In genomic region chr20:36275441-36276189, GRCh38 we compare ENCODE assay signal across 18 cellular contexts. TPM values are rescaled to one million over a fixed set of nuclear protein-coding genes. Genes with fewer than 3 reads are reported as not detected.
A peak's percentile ranks its signal among the peaks of the same experiment; 100 is the strongest.
DNase-seq lines count a peak whose midpoint lies in the region; ATAC-seq, FAIRE-seq and TF ChIP-seq lines count a peak whose summit lies in the region.
"Had no signal": no experiment of that assay in that cellular context is flagged by ENCODE, and none has a peak within 500 bp of the region (broad histone marks: within the 10 kb centered on the region; RNA-seq: fewer than 3 reads in every experiment).

No MANE protein-coding gene starts in this region.

- no peak for TF ChIP-seq POLR2A in H1 (IDR thresholded peaks at IDR 0.05; ENCODE audit: control extremely low read depth in 1 of 2, low read depth in 2 of 2, low read length in 2 of 2)
- no peak for TF ChIP-seq POLR2A in esophagus muscularis mucosa (IDR thresholded peaks at IDR 0.05; ENCODE audit: low read depth)

- H3K79me2 ChIP-seq in H1 (ENCODE audit: control insufficient read depth in 1 of 2, insufficient read depth in 2 of 2, low read length in 2 of 2): no peaks in the 10 kb centered on the region

- no peak overlapping the region for H2AK5ac ChIP-seq in H1 (ENCODE audit: low read depth, low read length)

- peaks cover 20% of the 10 kb centered on the region for H3K27me3 Mint-ChIP-seq in osteocyte (ENCODE audit: unreplicated experiment)

- H3K4me1 ChIP-seq in H1 (replicated peaks in 1 of 4; ENCODE audit: control insufficient read depth in 3 of 4, insufficient read depth in 4 of 4, low read length in 3 of 4): no peaks in the 10 kb centered on the region; a peak in 2 of 7 replicates
- no peaks in the 10 kb centered on the region for H3K4me1 ChIP-seq in esophagus muscularis mucosa
- H3K4me1 ChIP-seq: SJSA1 had no signal

- H3K9ac ChIP-seq in H1 (replicated peaks in 1 of 4; ENCODE audit: extremely low read depth in 1 of 4, low read depth in 3 of 4, low read length in 3 of 4): no peak overlapping the region
- H3K9ac ChIP-seq: BLaER1 had no signal

- no peak overlapping the region for H2BK5ac ChIP-seq in H1 (ENCODE audit: low read depth, low read length)

- no peaks in the 10 kb centered on the region for H3K9me3 Mint-ChIP-seq in osteocyte (ENCODE audit: unreplicated experiment)
- H3K9me3 Mint-ChIP-seq: CD8-positive, alpha-beta T cell had no signal

- H2BK15ac ChIP-seq in H1 (ENCODE audit: low read length): no peak overlapping the region

- DNase-seq in H7: peak; percentile 51
- peak; percentile 14 for DNase-seq in NCI-H82 treated with DMSO at 0.1 percent for 48 hours (lab: John Stamatoyannopoulos, UW; ENCODE audit: unreplicated experiment)
- DNase-seq in H1 (ENCODE audit: low read depth in 1 of 2, low spot score in 2 of 2): peak in 1 of 2 experiments; percentile 39
- DNase-seq in osteocyte (ENCODE audit: extremely low spot score, unreplicated experiment): peak; percentile 73
- no peak for DNase-seq in foreskin melanocyte
- no peak for DNase-seq in esophagus muscularis mucosa (ENCODE audit: extremely low spot score)
- no peak for DNase-seq in AG20443 (ENCODE audit: low spot score)
- DNase-seq: CD8-positive, alpha-beta T cell; DMS79 treated with DMSO at 0.1 percent for 48 hours; GOT3; MG63; NCI-H1092; NCI-H187; NCI-H748 treated with DMSO at 0.1 percent for 48 hours; PC-9 had no signal

- H3K14ac ChIP-seq in H1 (ENCODE audit: insufficient read length): no peak overlapping the region

- no peak overlapping the region for H3K4me3 Mint-ChIP-seq in osteocyte (ENCODE audit: unreplicated experiment)
- H3K4me3 Mint-ChIP-seq: CD8-positive, alpha-beta T cell had no signal

- H3K27me3 ChIP-seq in H7 (ENCODE audit: control insufficient read depth, insufficient read depth, low read length): no peaks in the 10 kb centered on the region
- no peaks in the 10 kb centered on the region for H3K27me3 ChIP-seq in H1 (replicated peaks in 1 of 4; ENCODE audit: control insufficient read depth in 3 of 4, extremely low read depth in 1 of 4, insufficient read depth in 3 of 4, low read length in 3 of 4)
- peaks cover 0 to 55% (median 4%) of the 10 kb centered on the region in 4 donors for H3K27me3 ChIP-seq in esophagus muscularis mucosa
- H3K27me3 ChIP-seq: BLaER1 had no signal

- H4K91ac ChIP-seq in H1 (replicated peaks; ENCODE audit: insufficient read length, low read length): no peak overlapping the region

- H3K27ac Mint-ChIP-seq in osteocyte (ENCODE audit: unreplicated experiment): no peak overlapping the region
- H3K27ac Mint-ChIP-seq: CD8-positive, alpha-beta T cell had no signal

- no peak; a peak in 1 of 4 replicates for TF ChIP-seq RAD21 in H1 (IDR thresholded peaks at IDR 0.05 in 1 of 2, conservative IDR thresholded peaks at IDR 0.05 in 1 of 2; ENCODE audit: low read depth in 2 of 2, low read length in 2 of 2)

- H3K27ac ChIP-seq in H1 (ENCODE audit: low read depth, low read length) (no peak overlapping the region), esophagus muscularis mucosa (replicated peaks in 1 of 4) (no peak overlapping the region)
- H3K27ac ChIP-seq: BLaER1, PC-9, SJSA1 had no signal

- H2BK20ac ChIP-seq in H1 (ENCODE audit: low read length): no peak overlapping the region

- no peak overlapping the region for H3K18ac ChIP-seq in H1 (ENCODE audit: extremely low read depth, low read length)

- no peak overlapping the region for H3K4me2 ChIP-seq in H1 (ENCODE audit: insufficient read depth in 1 of 2, low read depth in 2 of 2, low read length in 2 of 2)
- H3K4me2 ChIP-seq: BLaER1, PC-9 had no signal

- H3K56ac ChIP-seq in H1 (replicated peaks; ENCODE audit: insufficient read length, low read depth, low read length): no peak overlapping the region

- no peaks in the 10 kb centered on the region for H3K36me3 ChIP-seq in H7 (replicated peaks; ENCODE audit: control insufficient read depth, insufficient read depth, low read length)
- no peaks in the 10 kb centered on the region for H3K36me3 ChIP-seq in H1 (ENCODE audit: control insufficient read depth in 2 of 4, insufficient read depth in 4 of 4, low read length in 3 of 4)
- no peaks in the 10 kb centered on the region for H3K36me3 ChIP-seq in esophagus muscularis mucosa
- H3K36me3 ChIP-seq: BLaER1, MG63, SJSA1 had no signal

- no peak overlapping the region for H2BK12ac ChIP-seq in H1 (ENCODE audit: low read depth, low read length)

- H3K4ac ChIP-seq in H1 (replicated peaks; ENCODE audit: insufficient read length, low read depth, low read length): no peak overlapping the region

- H3K4me3 ChIP-seq in H7 (ENCODE audit: insufficient read depth, low read depth, low read length): no peak overlapping the region
- no peak overlapping the region for H3K4me3 ChIP-seq in H1 (ENCODE audit: extremely low read depth in 1 of 4, insufficient read depth in 2 of 4, low read depth in 3 of 4, low read length in 4 of 4)
- H3K4me3 ChIP-seq in esophagus muscularis mucosa: no peak overlapping the region
- H3K4me3 ChIP-seq: BLaER1, MG63, PC-9, SJSA1 had no signal

- intact Hi-C loops in esophagus muscularis mucosa (cut with DNase I): no loop called here

- no peak overlapping the region for H4K8ac ChIP-seq in H1 (ENCODE audit: extremely low read depth, insufficient read depth, low read length)

- no peak overlapping the region for H2AFZ ChIP-seq in H1 (ENCODE audit: low read length)
- H2AFZ ChIP-seq: PC-9 had no signal

- CTCF ChIA-PET in H1 (lab: Charles Lee; ENCODE audit: partially characterized antibody): interaction anchor here (0.5 to 6.9 kb wide), 12 partner anchors 14 to 163 kb away, joined by 3 to 54 read pairs (median 4); no protein-coding TSS in a partner anchor

- H3K23me2 ChIP-seq in H1 (ENCODE audit: low read depth, low read length): peaks cover 4% of the 10 kb centered on the region; the same call in 1 of the 2 replicates

- FAIRE-seq in H1 (lab: Jason Lieb, UNC): no peak

- no peaks in the 10 kb centered on the region for H3K79me1 ChIP-seq in H1 (ENCODE audit: low read depth, low read length)

- H3K4me1 Mint-ChIP-seq in osteocyte (ENCODE audit: unreplicated experiment): no peaks in the 10 kb centered on the region

- ATAC-seq in GM18867 (IDR thresholded peaks at IDR 0.05; ENCODE audit: unreplicated experiment): no peak
- ATAC-seq: CD8-positive, alpha-beta T cell had no signal

- TF ChIP-seq EP300 in H1 (IDR thresholded peaks at IDR 0.05; ENCODE audit: borderline replicate concordance in 1 of 2, low read depth in 2 of 2, low read length in 2 of 2) (no peak), esophagus muscularis mucosa (IDR thresholded peaks at IDR 0.05) (no peak)

- H4K20me1 ChIP-seq in H1 (replicated peaks in 1 of 2; ENCODE audit: control insufficient read depth in 1 of 2, insufficient read depth in 2 of 2, low read length in 2 of 2): peaks cover 0 to 5% of the 10 kb centered on the region in 2 experiments
- H4K20me1 ChIP-seq: BLaER1 had no signal

- 91% methylated on average over 10 of the region's 12 CpGs; no CpG with 5 or more reads in 1 of the 2 experiments for WGBS in H1 (ENCODE audit: extremely low coverage in 1 of 2, insufficient coverage in 1 of 2, insufficient read length in 1 of 2, insufficient replicate concordance in 2 of 2, low coverage in 1 of 2, low lambda C conversion rate in 2 of 2, missing lambda C conversion rate in 1 of 2), 2 experiments
- 73% methylated on average over 11 of the region's 12 CpGs for WGBS in esophagus muscularis mucosa

- no peak overlapping the region for H3K23ac ChIP-seq in H1 (ENCODE audit: insufficient read length)

- H3K36me3 Mint-ChIP-seq in osteocyte (ENCODE audit: unreplicated experiment): no peaks in the 10 kb centered on the region
- H3K36me3 Mint-ChIP-seq: CD8-positive, alpha-beta T cell had no signal

- no peak overlapping the region for H2BK120ac ChIP-seq in H1 (replicated peaks; ENCODE audit: low read depth, low read length)

- H4K5ac ChIP-seq in H1 (ENCODE audit: insufficient read length, low read depth, low read length): no peak overlapping the region

- POLR2A ChIA-PET in H1 (lab: Charles Lee; ENCODE audit: partially characterized antibody): interaction anchor here (0.6 to 0.7 kb wide), 2 partner anchors 32 to 329 kb away, joined by 4 read pairs; no protein-coding TSS in a partner anchor

- H3K9me3 ChIP-seq in H1 (ENCODE audit: insufficient read depth in 2 of 2, low read depth in 1 of 2, low read length in 1 of 2) (no peaks in the 10 kb centered on the region), esophagus muscularis mucosa (no peaks in the 10 kb centered on the region)
- H3K9me3 ChIP-seq: BLaER1, MG63, SJSA1 had no signal

- TF ChIP-seq CTCF in H1 (IDR thresholded peaks at IDR 0.05; ENCODE audit: control extremely low read depth in 1 of 3, insufficient read depth in 1 of 3, low read depth in 1 of 3, low read length in 3 of 3) (peak in 2 of 3 experiments; percentile 11 to 26; a peak in 1 of 4 replicates), osteocyte (IDR thresholded peaks at IDR 0.05) (no peak), esophagus muscularis mucosa (IDR thresholded peaks at IDR 0.05) (no peak)

TF ChIP-seq in H1, 55 proteins besides CTCF, POLR2A, EP300 and RAD21 (continues in another document):
- TF ChIP-seq YY1 (IDR thresholded peaks at IDR 0.05; ENCODE audit: low read depth, low read length) (no peak), TCF12 (IDR thresholded peaks at IDR 0.05; ENCODE audit: low read depth, low read length) (no peak)

RNA-seq across cellular contexts. Expression of gene DLGAP4, which starts 30.5 kb away (rescaled TPM):
- 60.5 and 62.8 TPM in 2 replicates for total RNA-seq in H7 (2014; rRNA removed; shearing (Covaris generic))
- total RNA-seq in H1 (2021; fragmentation: NEBNext Ultra II Directional; extraction: Animal tissue kit (Norgen Biotek cat#: 25700)): 57.2 and 61.8 TPM in 2 replicates
- polyA plus RNA-seq in H1 (2011; rRNA removed): 41.2 and 81.9 TPM in 2 replicates
- polyA plus RNA-seq in H1 (2011; cell fraction: cytosol; rRNA removed): 38.1 TPM
- 82.7 TPM for polyA plus RNA-seq in H1 (2011; cell fraction: nucleus; rRNA removed)
- 43.5 to 57.6 TPM (median 49.1 TPM) in 4 replicates for polyA plus RNA-seq in H1 (2012, experiment 1 of 2)
- polyA plus RNA-seq in H1 (2012, experiment 2 of 2): 36.6 TPM
- polyA plus RNA-seq in H1 (2013, experiment 1 of 2): 40.4 TPM
- polyA plus RNA-seq in H1 (2013, experiment 2 of 2): 39.5 TPM
- polyA minus RNA-seq in H1 (2011; rRNA and poly(A)+ RNA removed): 33.9 and 37.3 TPM in 2 replicates
- polyA minus RNA-seq in H1 (2011; cell fraction: cytosol; rRNA and poly(A)+ RNA removed): 84.8 TPM
- 50.5 TPM for polyA minus RNA-seq in H1 (2011; cell fraction: nucleus; rRNA and poly(A)+ RNA removed)
- 125 and 134 TPM in 2 replicates for total RNA-seq in osteocyte
- 10 to 100 TPM; 43.6 to 90.0 (median 48.8) TPM for total RNA-seq in esophagus muscularis mucosa

RNA-seq across cellular contexts. Expression of gene AAR2, which starts 39.3 kb away (rescaled TPM):
- 32.1 and 38.4 TPM in 2 replicates for total RNA-seq in H7 (2014; rRNA removed; shearing (Covaris generic))
- total RNA-seq in H1 (2021; fragmentation: NEBNext Ultra II Directional; extraction: Animal tissue kit (Norgen Biotek cat#: 25700)): 25.4 and 25.5 TPM in 2 replicates
- polyA plus RNA-seq in H1 (2011; rRNA removed): 34.7 and 36.1 TPM in 2 replicates
- 31.9 TPM for polyA plus RNA-seq in H1 (2011; cell fraction: cytosol; rRNA removed)
- polyA plus RNA-seq in H1 (2011; cell fraction: nucleus; rRNA removed): 41.5 TPM
- 22.4 to 25.6 TPM (median 25.0 TPM) in 4 replicates for polyA plus RNA-seq in H1 (2012, experiment 1 of 2)
- 32.7 TPM for polyA plus RNA-seq in H1 (2012, experiment 2 of 2)
- polyA plus RNA-seq in H1 (2013, experiment 1 of 2): 20.3 TPM
- 20.1 TPM for polyA plus RNA-seq in H1 (2013, experiment 2 of 2)
- polyA minus RNA-seq in H1 (2011; rRNA and poly(A)+ RNA removed): 45.8 and 49.4 TPM in 2 replicates
- 16.4 TPM for polyA minus RNA-seq in H1 (2011; cell fraction: cytosol; rRNA and poly(A)+ RNA removed)
- 20.7 TPM for polyA minus RNA-seq in H1 (2011; cell fraction: nucleus; rRNA and poly(A)+ RNA removed)
- total RNA-seq in osteocyte: 32.8 and 36.1 TPM in 2 replicates
- 10 to 100 TPM; 37.8 to 53.7 (median 47.2) TPM for total RNA-seq in esophagus muscularis mucosa

Comparison
In these comparisons a context has a peak if more than half of its experiments do, and no peak if none do; other contexts are left out.
1. DNase-seq: peak in H7 (single experiment), NCI-H82 treated with DMSO at 0.1 percent for 48 hours (single experiment) and osteocyte (single experiment); none in foreskin melanocyte (single experiment), esophagus muscularis mucosa (single experiment) and AG20443 (single experiment).
2. CTCF ChIP-seq: peak in H1 (2 of 3); none in osteocyte (single experiment) and esophagus muscularis mucosa (0 of 3).